9 cellular contexts compared by ENCODE assay signal in the genomic region with DNA sequence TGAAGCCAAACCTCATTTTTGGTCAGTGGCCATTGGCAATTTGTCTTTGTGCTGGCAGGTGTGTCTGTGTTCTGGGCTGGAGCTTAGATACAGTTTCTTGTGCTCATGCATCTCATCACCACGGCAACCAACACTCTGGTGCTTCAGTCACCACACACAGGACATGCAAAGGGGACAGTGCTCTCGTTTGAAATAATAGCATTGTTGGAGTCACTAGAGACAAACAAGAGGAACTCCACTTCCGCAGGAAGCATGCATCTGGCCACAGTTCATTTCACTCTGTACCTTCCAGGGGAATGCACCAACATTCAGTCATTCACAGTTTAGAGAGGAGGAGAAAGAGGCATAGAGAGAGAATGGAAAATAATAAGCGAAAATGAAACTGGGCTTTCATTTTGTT.
DNase-seq lines count a peak whose midpoint lies in the region; ATAC-seq and TF ChIP-seq lines count a peak whose summit lies in the region.
"Had no signal": no experiment of that assay in that cellular context is flagged by ENCODE, and none has a peak within 500 bp of the region (broad histone marks: within the 10 kb centered on the region; RNA-seq: fewer than 3 reads in every experiment).

No MANE protein-coding gene starts in this region.

- H3K36me3 Mint-ChIP-seq in neural crest cell (ENCODE audit: low read depth), result no peaks in the 10 kb centered on the region

- H3K4me3 Mint-ChIP-seq in neural crest cell, result peak overlapping the region; percentile 25

- ATAC-seq in HG02571 (IDR thresholded peaks at IDR 0.05; ENCODE audit: unreplicated experiment), result peak; percentile 89

- H3K27ac Mint-ChIP-seq in neural crest cell (ENCODE audit: unreplicated experiment), result peak overlapping the region; percentile 78

- H3K27me3 Mint-ChIP-seq in neural crest cell (ENCODE audit: low read depth), result no peaks in the 10 kb centered on the region

- peak; percentile 14 for DNase-seq in NCI-H345 (lab: John Stamatoyannopoulos, UW)
- no peak for DNase-seq in NCI-H345 treated with DMSO at 0.1 percent for 48 hours (lab: John Stamatoyannopoulos, UW; ENCODE audit: unreplicated experiment)
- peak; percentile 4 for DNase-seq in NCI-H1417 treated with DMSO at 0.1 percent for 48 hours (lab: John Stamatoyannopoulos, UW)
- no peak for DNase-seq in neural crest cell (ENCODE audit: low read depth, low spot score)
- DNase-seq in COLO829 (ENCODE audit: low spot score), result no peak
- no peak for DNase-seq in NCI-H2107 (lab: John Stamatoyannopoulos, UW)
- no peak for DNase-seq in NCI-H226
- DNase-seq: right cardiac atrium had no signal

- TF ChIP-seq CTCF in neural crest cell (conservative IDR thresholded peaks at IDR 0.05), result no peak

- H3K9me3 Mint-ChIP-seq in neural crest cell, result no peaks in the 10 kb centered on the region

- peaks cover 19% of the 10 kb centered on the region for H3K4me1 Mint-ChIP-seq in neural crest cell

Comparison
In these comparisons a context has a peak if more than half of its experiments do, and no peak if none do; other contexts are left out.
1. DNase-seq: peak in NCI-H345 (single experiment) and NCI-H1417 treated with DMSO at 0.1 percent for 48 hours (single experiment); none in NCI-H345 treated with DMSO at 0.1 percent for 48 hours (single experiment), neural crest cell (single experiment), COLO829 (single experiment), NCI-H2107 (single experiment) and NCI-H226 (single experiment).